In genomic region chr15:86595741-86596140, GRCh38 we compare ENCODE assay signal across 25 cellular contexts.
"Had no signal": no experiment of that assay in that cellular context is flagged by ENCODE, and none has a peak within 500 bp of the region (broad histone marks: within the 10 kb centered on the region; RNA-seq: fewer than 3 reads in every experiment).

No MANE protein-coding gene starts in this region.

- H3K9me3 Mint-ChIP-seq: activated T-helper 17 cell treated with anti-CD3 and anti-CD28 coated beads, Interleukin-2, amount 50 U/mL, for 72 hours; immature natural killer cell had no signal

- H3K27me3 Mint-ChIP-seq: activated T-cell treated with anti-CD3 and anti-CD28 coated beads, Interleukin-2, amount 50 U/mL, for 24 hours; activated T-helper 17 cell treated with anti-CD3 and anti-CD28 coated beads, Interleukin-2, amount 50 U/mL, for 72 hours; naive B cell; stimulated activated memory B cell treated with anti-CD40 and anti-IgM and Interleukin-4, amounts not matched to agents 10 μg/mL and 1 μg/mL and 100 μg/mL, for 72 hours had no signal

- H3K4me3 ChIP-seq: ascending aorta, hepatocyte, lower lobe of right lung, right lobe of liver, stomach, suprapubic skin, tibial nerve had no signal

- H3K4me3 Mint-ChIP-seq: activated T-cell treated with anti-CD3 and anti-CD28 coated beads, Interleukin-2, amount 50 U/mL, for 24 hours; activated T-helper 17 cell treated with anti-CD3 and anti-CD28 coated beads, Interleukin-2, amount 50 U/mL, for 72 hours; immature natural killer cell; naive B cell; neural crest cell; stimulated activated memory B cell treated with anti-CD40 and anti-IgM and Interleukin-4, amounts not matched to agents 10 μg/mL and 1 μg/mL and 100 μg/mL, for 72 hours; WTC11 had no signal

- H3K27me3 ChIP-seq: ascending aorta, hepatocyte, right lobe of liver, stomach, tibial nerve had no signal

- H3K9me3 ChIP-seq: ascending aorta, lower lobe of right lung, right lobe of liver, suprapubic skin, tibial nerve had no signal

- DNase-seq: activated CD4-positive, alpha-beta T cell treated with anti-CD3 and anti-CD28 coated beads, Interleukin-2, amount 50 U/mL, for 4 hours; activated CD8-positive, alpha-beta memory T cell treated with anti-CD3 and anti-CD28 coated beads for 24 hours; activated CD8-positive, alpha-beta memory T cell treated with anti-CD3 and anti-CD28 coated beads, Interleukin-2, amount 50 U/mL, for 4 hours; activated T-cell treated with anti-CD3 and anti-CD28 coated beads, Interleukin-2, amount 50 U/mL, for 24 hours; cerebellar nuclear complex; cortex of kidney; erythroblast; foreskin melanocyte; immature natural killer cell; lower lobe of right lung; naive B cell; occipital lobe; right lobe of liver; small intestine; stomach had no signal

- ATAC-seq: activated naive CD4-positive, alpha-beta T cell treated with anti-CD3 and anti-CD28 coated beads, Interleukin-2, amount 50 U/mL, for 72 hours; activated T-helper 17 cell treated with anti-CD3 and anti-CD28 coated beads, Interleukin-2, amount 50 U/mL, for 72 hours; left lobe of liver; lower lobe of right lung; right lobe of liver; stimulated activated memory B cell treated with anti-CD40 and anti-IgM and Interleukin-4, amounts not matched to agents 10 μg/mL and 1 μg/mL and 100 μg/mL, for 72 hours; WTC11 had no signal

- H3K36me3 ChIP-seq: ascending aorta, lower lobe of right lung, right lobe of liver, stomach, suprapubic skin, tibial nerve had no signal

- H3K27ac Mint-ChIP-seq: activated naive CD4-positive, alpha-beta T cell treated with anti-CD3 and anti-CD28 coated beads, Interleukin-2, amount 50 U/mL, for 72 hours; activated T-cell treated with anti-CD3 and anti-CD28 coated beads, Interleukin-2, amount 50 U/mL, for 24 hours; activated T-helper 17 cell treated with anti-CD3 and anti-CD28 coated beads, Interleukin-2, amount 50 U/mL, for 72 hours; immature natural killer cell; stimulated activated memory B cell treated with anti-CD40 and anti-IgM and Interleukin-4, amounts not matched to agents 10 μg/mL and 1 μg/mL and 100 μg/mL, for 72 hours; WTC11 had no signal

- H3K36me3 Mint-ChIP-seq: immature natural killer cell; naive B cell; stimulated activated memory B cell treated with anti-CD40 and anti-IgM and Interleukin-4, amounts not matched to agents 10 μg/mL and 1 μg/mL and 100 μg/mL, for 72 hours had no signal

- H3K4me1 Mint-ChIP-seq: activated T-helper 17 cell treated with anti-CD3 and anti-CD28 coated beads, Interleukin-2, amount 50 U/mL, for 72 hours; immature natural killer cell; naive B cell; neural crest cell; stimulated activated memory B cell treated with anti-CD40 and anti-IgM and Interleukin-4, amounts not matched to agents 10 μg/mL and 1 μg/mL and 100 μg/mL, for 72 hours had no signal
